Comparison of ENCODE assay signal across 21 cellular contexts in genomic region chr9:78678901-78679300, GRCh38.
"Had no signal": no experiment of that assay in that cellular context is flagged by ENCODE, and none has a peak within 500 bp of the region (broad histone marks: within the 10 kb centered on the region; RNA-seq: fewer than 3 reads in every experiment).

No MANE protein-coding gene starts in this region.

- DNase-seq: activated CD4-positive, alpha-beta T cell treated with anti-CD3 and anti-CD28 coated beads, Interleukin-2, amount 10 ng/mL, durations not matched to agents 24 days and 14 days; activated CD4-positive, alpha-beta T cell treated with anti-CD3 and anti-CD28 coated beads, Interleukin-2, amount 50 U/mL, for 4 hours; activated CD8-positive, alpha-beta T cell treated with anti-CD3 and anti-CD28 coated beads for 36 hours; activated gamma-delta T cell treated with Interleukin-2 at 50 U/mL for 16 hours; activated naive CD4-positive, alpha-beta T cell treated with anti-CD3 and anti-CD28 coated beads for 36 hours; activated T-cell treated with anti-CD3 and anti-CD28 coated beads, Interleukin-2, amount 50 U/mL, for 24 hours; adrenal gland; brain microvascular endothelial cell; central memory CD4-positive, alpha-beta T cell; MM.1S; MV-4-11; NCI-H1092; NCI-H187 treated with DMSO at 0.1 percent for 48 hours; NCI-H2081 treated with DMSO at 0.1 percent for 48 hours; NCI-H2171; NCI-H226; NCI-H446 treated with DMSO at 0.1 percent for 48 hours; NCI-H524; NCI-H774; SHP77; SJCRH30 had no signal
